ENCODE assay signal across 33 cellular contexts in genomic region chr6:143757346-143757832, GRCh38.
"Had no signal": no experiment of that assay in that cellular context is flagged by ENCODE, and none has a peak within 500 bp of the region (broad histone marks: within the 10 kb centered on the region; RNA-seq: fewer than 3 reads in every experiment).

No MANE protein-coding gene starts in this region.

- H3K9me3 Mint-ChIP-seq: activated CD4-positive, alpha-beta memory T cell treated with anti-CD3 and anti-CD28 coated beads for 36 hours; activated naive CD4-positive, alpha-beta T cell treated with anti-CD3 and anti-CD28 coated beads for 36 hours; activated naive CD4-positive, alpha-beta T cell treated with anti-CD3 and anti-CD28 coated beads, Interleukin-2, amount 50 U/mL, for 72 hours; activated T-cell treated with anti-CD3 and anti-CD28 coated beads, Interleukin-2, amount 50 U/mL, for 4 hours; activated T-helper 1 cell treated with anti-CD3 and anti-CD28 coated beads, Interleukin-12 subunit alpha, Interleukin-12 subunit beta, Interleukin-2, Interleukin-4 antibody, amounts not matched to agents 30 ng/mL and 10 ng/mL and 1 ng/mL, durations not matched to agents 14 hours and 24 hours and 36 hours; central memory CD8-positive, alpha-beta T cell; T-helper 1 cell treated with Interleukin-12 subunit alpha and Interleukin-12 subunit beta and Interleukin-4 antibody, amounts not matched to agents 30 μg/mL and 1 μg/mL, for 36 hours; T-helper 2 cell treated with Interferon-gamma antibody and Interleukin-4, amounts not matched to agents 5 μg/mL and 100 μg/mL, for 36 hours had no signal

- H3K4me3 Mint-ChIP-seq: activated CD4-positive, alpha-beta memory T cell treated with anti-CD3 and anti-CD28 coated beads for 36 hours; activated naive CD4-positive, alpha-beta T cell treated with anti-CD3 and anti-CD28 coated beads for 36 hours; activated T-cell treated with anti-CD3 and anti-CD28 coated beads, Interleukin-2, amount 50 U/mL, for 4 hours; activated T-helper 1 cell treated with anti-CD3 and anti-CD28 coated beads, Interleukin-12 subunit alpha, Interleukin-12 subunit beta, Interleukin-2, Interleukin-4 antibody, amounts not matched to agents 30 ng/mL and 10 ng/mL and 1 ng/mL, durations not matched to agents 14 hours and 24 hours and 36 hours; central memory CD8-positive, alpha-beta T cell; T-helper 1 cell treated with Interleukin-12 subunit alpha and Interleukin-12 subunit beta and Interleukin-4 antibody, amounts not matched to agents 30 μg/mL and 1 μg/mL, for 36 hours; T-helper 2 cell treated with Interferon-gamma antibody and Interleukin-4, amounts not matched to agents 5 μg/mL and 100 μg/mL, for 36 hours had no signal

- H3K27ac ChIP-seq: adrenal gland, brain microvascular endothelial cell, cardiac muscle cell, Peyer's patch, SJSA1 had no signal

- H3K9me3 ChIP-seq: adrenal gland, Peyer's patch, SJSA1, SK-N-SH had no signal

- H3K4me3 ChIP-seq: adrenal gland, cardiac muscle cell, Peyer's patch, SJSA1 had no signal

- H3K4me2 ChIP-seq: SK-N-SH had no signal

- H3K4me1 ChIP-seq: Peyer's patch, SJSA1 had no signal

- FAIRE-seq: TTC549 had no signal

- H3K27me3 Mint-ChIP-seq: activated CD4-positive, alpha-beta memory T cell treated with anti-CD3 and anti-CD28 coated beads for 36 hours; central memory CD8-positive, alpha-beta T cell had no signal

- ATAC-seq: activated CD4-positive, CD25-positive, alpha-beta regulatory T cell treated with anti-CD3 and anti-CD28 coated beads, Interleukin-2, amount 50 U/mL, for 24 hours; activated naive CD4-positive, alpha-beta T cell treated with anti-CD3 and anti-CD28 coated beads, Interleukin-2, amount 50 U/mL, for 72 hours; activated T-cell treated with anti-CD3 and anti-CD28 coated beads, Interleukin-2, amount 50 U/mL, for 4 hours; PC-3 had no signal

- H3K27ac Mint-ChIP-seq: activated CD4-positive, alpha-beta memory T cell treated with anti-CD3 and anti-CD28 coated beads for 36 hours; activated naive CD4-positive, alpha-beta T cell treated with anti-CD3 and anti-CD28 coated beads for 36 hours; activated naive CD4-positive, alpha-beta T cell treated with anti-CD3 and anti-CD28 coated beads, Interleukin-2, amount 50 U/mL, for 72 hours; activated T-helper 1 cell treated with anti-CD3 and anti-CD28 coated beads, Interleukin-12 subunit alpha, Interleukin-12 subunit beta, Interleukin-2, Interleukin-4 antibody, amounts not matched to agents 30 ng/mL and 10 ng/mL and 1 ng/mL, durations not matched to agents 14 hours and 24 hours and 36 hours; T-helper 1 cell treated with Interleukin-12 subunit alpha and Interleukin-12 subunit beta and Interleukin-4 antibody, amounts not matched to agents 30 μg/mL and 1 μg/mL, for 36 hours; T-helper 2 cell treated with Interferon-gamma antibody and Interleukin-4, amounts not matched to agents 5 μg/mL and 100 μg/mL, for 36 hours had no signal

- H3K27me3 ChIP-seq: adrenal gland, brain microvascular endothelial cell, cardiac muscle cell, Peyer's patch, SJSA1 had no signal

- H3K36me3 ChIP-seq: brain microvascular endothelial cell had no signal

- DNase-seq: activated CD4-positive, alpha-beta memory T cell treated with anti-CD3 and anti-CD28 coated beads for 36 hours; activated CD4-positive, alpha-beta T cell treated with anti-CD3 and anti-CD28 coated beads for 4 hours; activated CD4-positive, alpha-beta T cell treated with anti-CD3 and anti-CD28 coated beads, Interleukin-2, amount 50 U/mL, for 1 hour; activated CD8-positive, alpha-beta memory T cell treated with anti-CD3 and anti-CD28 coated beads, Interleukin-2, amount 50 U/mL, for 4 hours; activated gamma-delta T cell treated with Interleukin-2 at 50 U/mL for 16 hours; activated naive CD4-positive, alpha-beta T cell treated with anti-CD3 and anti-CD28 coated beads for 36 hours; activated T-cell treated with anti-CD3 and anti-CD28 coated beads for 4 hours; activated T-cell treated with anti-CD3 and anti-CD28 coated beads, Interleukin-2, amount 50 U/mL, for 4 hours; adrenal gland; anterior cingulate cortex; brain microvascular endothelial cell; NCI-H1092 treated with DMSO at 0.1 percent for 48 hours; NCI-H1417 treated with DMSO at 0.1 percent for 48 hours; NCI-H187 treated with DMSO at 0.1 percent for 48 hours; NCI-H2081; NCI-H226; NCI-H446 treated with DMSO at 0.1 percent for 48 hours; NCI-H524; NCI-H69; PC-3; Peyer's patch; RPMI8226; SHP77 treated with DMSO at 0.1 percent for 48 hours; SK-N-SH had no signal

- H3K9ac ChIP-seq: SK-N-SH had no signal
